1 cellular context compared by ENCODE assay signal in genomic region chr1:54300395-54300794, GRCh38.
TF ChIP-seq lines count a peak whose summit lies in the region.

No MANE protein-coding gene starts in this region.

TF ChIP-seq in SK-N-SH, 30 proteins besides CTCF, POLR2A, EP300 and RAD21 (continued from another document):
- TF ChIP-seq RCOR1 (IDR thresholded peaks at IDR 0.05; ENCODE audit: low read length), result no peak
